In genomic region chr10:43815486-43815885, GRCh38 we compare ENCODE assay signal across 1 cellular context.
TF ChIP-seq lines count a peak whose summit lies in the region.

No MANE protein-coding gene starts in this region.

TF ChIP-seq in SK-N-SH treated with all-trans-retinoic acid at 6 μM for 48 hours, 23 proteins besides CTCF, POLR2A, EP300 and RAD21 (continued from another document):
- TF ChIP-seq, protein P1, sequence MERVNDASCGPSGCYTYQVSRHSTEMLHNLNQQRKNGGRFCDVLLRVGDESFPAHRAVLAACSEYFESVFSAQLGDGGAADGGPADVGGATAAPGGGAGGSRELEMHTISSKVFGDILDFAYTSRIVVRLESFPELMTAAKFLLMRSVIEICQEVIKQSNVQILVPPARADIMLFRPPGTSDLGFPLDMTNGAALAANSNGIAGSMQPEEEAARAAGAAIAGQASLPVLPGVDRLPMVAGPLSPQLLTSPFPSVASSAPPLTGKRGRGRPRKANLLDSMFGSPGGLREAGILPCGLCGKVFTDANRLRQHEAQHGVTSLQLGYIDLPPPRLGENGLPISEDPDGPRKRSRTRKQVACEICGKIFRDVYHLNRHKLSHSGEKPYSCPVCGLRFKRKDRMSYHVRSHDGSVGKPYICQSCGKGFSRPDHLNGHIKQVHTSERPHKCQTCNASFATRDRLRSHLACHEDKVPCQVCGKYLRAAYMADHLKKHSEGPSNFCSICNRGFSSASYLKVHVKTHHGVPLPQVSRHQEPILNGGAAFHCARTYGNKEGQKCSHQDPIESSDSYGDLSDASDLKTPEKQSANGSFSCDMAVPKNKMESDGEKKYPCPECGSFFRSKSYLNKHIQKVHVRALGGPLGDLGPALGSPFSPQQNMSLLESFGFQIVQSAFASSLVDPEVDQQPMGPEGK (CRISPR knock-in tag; IDR thresholded peaks at IDR 0.05; ENCODE audit: borderline replicate concordance) = no peak
- TF ChIP-seq ARNTL (CRISPR knock-in tag; IDR thresholded peaks at IDR 0.05; ENCODE audit: borderline replicate concordance, low read depth) (no peak), RARB (CRISPR knock-in tag; IDR thresholded peaks at IDR 0.05) (no peak), ZFP3 (CRISPR knock-in tag; IDR thresholded peaks at IDR 0.05) (no peak), ZNF8 (CRISPR knock-in tag; IDR thresholded peaks at IDR 0.05) (no peak), POU6F1 (CRISPR knock-in tag; IDR thresholded peaks at IDR 0.05; ENCODE audit: borderline replicate concordance, low read depth) (no peak), TCF4 (CRISPR knock-in tag; IDR thresholded peaks at IDR 0.05; ENCODE audit: borderline replicate concordance) (no peak), ESRRG (CRISPR knock-in tag; IDR thresholded peaks at IDR 0.05) (no peak), CREB5 (CRISPR knock-in tag; IDR thresholded peaks at IDR 0.05; ENCODE audit: low read depth) (no peak)
- TF ChIP-seq, protein P2, sequence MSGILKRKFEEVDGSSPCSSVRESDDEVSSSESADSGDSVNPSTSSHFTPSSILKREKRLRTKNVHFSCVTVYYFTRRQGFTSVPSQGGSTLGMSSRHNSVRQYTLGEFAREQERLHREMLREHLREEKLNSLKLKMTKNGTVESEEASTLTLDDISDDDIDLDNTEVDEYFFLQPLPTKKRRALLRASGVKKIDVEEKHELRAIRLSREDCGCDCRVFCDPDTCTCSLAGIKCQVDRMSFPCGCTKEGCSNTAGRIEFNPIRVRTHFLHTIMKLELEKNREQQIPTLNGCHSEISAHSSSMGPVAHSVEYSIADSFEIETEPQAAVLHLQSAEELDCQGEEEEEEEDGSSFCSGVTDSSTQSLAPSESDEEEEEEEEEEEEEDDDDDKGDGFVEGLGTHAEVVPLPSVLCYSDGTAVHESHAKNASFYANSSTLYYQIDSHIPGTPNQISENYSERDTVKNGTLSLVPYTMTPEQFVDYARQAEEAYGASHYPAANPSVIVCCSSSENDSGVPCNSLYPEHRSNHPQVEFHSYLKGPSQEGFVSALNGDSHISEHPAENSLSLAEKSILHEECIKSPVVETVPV (CRISPR knock-in tag; IDR thresholded peaks at IDR 0.05) = no peak
- TF ChIP-seq, protein P3, sequence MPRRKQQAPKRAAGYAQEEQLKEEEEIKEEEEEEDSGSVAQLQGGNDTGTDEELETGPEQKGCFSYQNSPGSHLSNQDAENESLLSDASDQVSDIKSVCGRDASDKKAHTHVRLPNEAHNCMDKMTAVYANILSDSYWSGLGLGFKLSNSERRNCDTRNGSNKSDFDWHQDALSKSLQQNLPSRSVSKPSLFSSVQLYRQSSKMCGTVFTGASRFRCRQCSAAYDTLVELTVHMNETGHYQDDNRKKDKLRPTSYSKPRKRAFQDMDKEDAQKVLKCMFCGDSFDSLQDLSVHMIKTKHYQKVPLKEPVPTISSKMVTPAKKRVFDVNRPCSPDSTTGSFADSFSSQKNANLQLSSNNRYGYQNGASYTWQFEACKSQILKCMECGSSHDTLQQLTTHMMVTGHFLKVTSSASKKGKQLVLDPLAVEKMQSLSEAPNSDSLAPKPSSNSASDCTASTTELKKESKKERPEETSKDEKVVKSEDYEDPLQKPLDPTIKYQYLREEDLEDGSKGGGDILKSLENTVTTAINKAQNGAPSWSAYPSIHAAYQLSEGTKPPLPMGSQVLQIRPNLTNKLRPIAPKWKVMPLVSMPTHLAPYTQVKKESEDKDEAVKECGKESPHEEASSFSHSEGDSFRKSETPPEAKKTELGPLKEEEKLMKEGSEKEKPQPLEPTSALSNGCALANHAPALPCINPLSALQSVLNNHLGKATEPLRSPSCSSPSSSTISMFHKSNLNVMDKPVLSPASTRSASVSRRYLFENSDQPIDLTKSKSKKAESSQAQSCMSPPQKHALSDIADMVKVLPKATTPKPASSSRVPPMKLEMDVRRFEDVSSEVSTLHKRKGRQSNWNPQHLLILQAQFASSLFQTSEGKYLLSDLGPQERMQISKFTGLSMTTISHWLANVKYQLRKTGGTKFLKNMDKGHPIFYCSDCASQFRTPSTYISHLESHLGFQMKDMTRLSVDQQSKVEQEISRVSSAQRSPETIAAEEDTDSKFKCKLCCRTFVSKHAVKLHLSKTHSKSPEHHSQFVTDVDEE (CRISPR knock-in tag; IDR thresholded peaks at IDR 0.05) = no peak
